ENCODE assay signal across 3 cellular contexts in genomic region chr3:123487063-123487462, GRCh38. TPM values are rescaled to one million over a fixed set of nuclear protein-coding genes. Genes with fewer than 3 reads are reported as not detected.
"Had no signal": no experiment of that assay in that cellular context is flagged by ENCODE, and none has a peak within 500 bp of the region (broad histone marks: within the 10 kb centered on the region; RNA-seq: fewer than 3 reads in every experiment).

No MANE protein-coding gene starts in this region.

RNA-seq across cellular contexts. Expression of gene ADCY5, which starts 38.2 kb away (rescaled TPM):
- total RNA-seq: naive thymus-derived CD4-positive, alpha-beta T cell; natural killer cell treated with Interleukin-12 subunit alpha and Interleukin-12 subunit beta and Interleukin-15 and Interleukin-18, amount 100 ng/mL, for 72 hours had no signal
- polyA plus RNA-seq: keratinocyte had no signal
